ENCODE assay signal across 6 cellular contexts in genomic region chr2:157362627-157363026, GRCh38. TPM values are rescaled to one million over a fixed set of nuclear protein-coding genes. Genes with fewer than 3 reads are reported as not detected.
"Had no signal": no experiment of that assay in that cellular context is flagged by ENCODE, and none has a peak within 500 bp of the region (broad histone marks: within the 10 kb centered on the region; RNA-seq: fewer than 3 reads in every experiment).

No MANE protein-coding gene starts in this region.

- H3K4me1 Mint-ChIP-seq: GM23338, H9 had no signal

- DNase-seq: H9, HCEC 1CT, IMR-90 had no signal

- H3K4me3 Mint-ChIP-seq: GM23338, H9 had no signal

- ATAC-seq: GM23338 had no signal

- H3K27ac Mint-ChIP-seq: GM23338, H9 had no signal

RNA-seq across cellular contexts. Expression of gene ERMN, which starts 37.0 kb away (rescaled TPM):
- total RNA-seq: H1, HT-29, IMR-90 had no signal
